Comparison of ENCODE assay signal across 8 cellular contexts in genomic region chr22:38505595-38506117, GRCh38. TPM values are rescaled to one million over a fixed set of nuclear protein-coding genes. Genes with fewer than 3 reads are reported as not detected.
DNase-seq lines count a peak whose midpoint lies in the region; ATAC-seq and TF ChIP-seq lines count a peak whose summit lies in the region.

No MANE protein-coding gene starts in this region.

- ATAC-seq in HG02610 (IDR thresholded peaks at IDR 0.05; ENCODE audit: unreplicated experiment): peak; percentile 20

- no peaks in the 10 kb centered on the region for H3K9me3 Mint-ChIP-seq in activated T-helper 2 cell treated with anti-CD3 and anti-CD28 coated beads, Interferon-gamma antibody, Interleukin-2, Interleukin-4, amounts not matched to agents 10 μg/mL and 5 μg/mL and 100 μg/mL, durations not matched to agents 14 hours and 24 hours and 36 hours
- H3K9me3 Mint-ChIP-seq in nephron progenitor cell: no peaks in the 10 kb centered on the region

- H3K36me3 Mint-ChIP-seq in activated T-helper 2 cell treated with anti-CD3 and anti-CD28 coated beads, Interferon-gamma antibody, Interleukin-2, Interleukin-4, amounts not matched to agents 10 μg/mL and 5 μg/mL and 100 μg/mL, durations not matched to agents 14 hours and 24 hours and 36 hours (ENCODE audit: low read depth): peaks cover 54% of the 10 kb centered on the region
- H3K36me3 Mint-ChIP-seq in nephron progenitor cell (ENCODE audit: low read depth): peaks cover 48% of the 10 kb centered on the region

- peak; percentile 23 to 53 for DNase-seq in NCI-H2081 (lab: John Stamatoyannopoulos, UW)
- no peak for DNase-seq in NCI-H2081 treated with DMSO at 0.1 percent for 48 hours (lab: John Stamatoyannopoulos, UW)
- DNase-seq in NCI-H2171 (lab: John Stamatoyannopoulos, UW): peak; percentile 38
- DNase-seq in activated T-helper 2 cell treated with anti-CD3 and anti-CD28 coated beads, Interferon-gamma antibody, Interleukin-2, Interleukin-4, amounts not matched to agents 10 μg/mL and 5 μg/mL and 100 μg/mL, durations not matched to agents 14 hours and 24 hours and 36 hours (ENCODE audit: low spot score): no peak
- peak; percentile 67 for DNase-seq in fibroblast of the aortic adventitia (ENCODE audit: low read depth)
- peak; percentile 67 for DNase-seq in nephron progenitor cell

- H3K27me3 Mint-ChIP-seq in activated T-helper 2 cell treated with anti-CD3 and anti-CD28 coated beads, Interferon-gamma antibody, Interleukin-2, Interleukin-4, amounts not matched to agents 10 μg/mL and 5 μg/mL and 100 μg/mL, durations not matched to agents 14 hours and 24 hours and 36 hours (ENCODE audit: low read depth): no peaks in the 10 kb centered on the region
- peaks cover 2% of the 10 kb centered on the region for H3K27me3 Mint-ChIP-seq in nephron progenitor cell (ENCODE audit: low read depth, poor library complexity)

- H3K4me3 ChIP-seq in fibroblast of the aortic adventitia (ENCODE audit: low read depth, low read length) (peak overlapping the region; percentile 89), stomach smooth muscle (ENCODE audit: low read length in 2 of 2) (peak overlapping the region; percentile 86 to 92)

- peak overlapping the region; percentile 99 to 100 for H3K9ac ChIP-seq in stomach smooth muscle (ENCODE audit: low read length in 2 of 2)

- peaks cover 0 to 9% of the 10 kb centered on the region in 2 donors for H3K36me3 ChIP-seq in stomach smooth muscle (ENCODE audit: control insufficient read depth in 2 of 2, insufficient read depth in 2 of 2, low read length in 2 of 2)

- no peaks in the 10 kb centered on the region for H3K27me3 ChIP-seq in stomach smooth muscle (ENCODE audit: control insufficient read depth in 1 of 2, insufficient read depth in 2 of 2, low read length in 2 of 2)

- H3K9me3 ChIP-seq in stomach smooth muscle (ENCODE audit: control insufficient read depth in 2 of 2, low read length in 2 of 2): no peaks in the 10 kb centered on the region

- peaks cover 17% of the 10 kb centered on the region for H3K4me1 ChIP-seq in stomach smooth muscle (ENCODE audit: control insufficient read depth, insufficient read depth, low read length)

- peaks cover 41% of the 10 kb centered on the region for H3K4me1 Mint-ChIP-seq in activated T-helper 2 cell treated with anti-CD3 and anti-CD28 coated beads, Interferon-gamma antibody, Interleukin-2, Interleukin-4, amounts not matched to agents 10 μg/mL and 5 μg/mL and 100 μg/mL, durations not matched to agents 14 hours and 24 hours and 36 hours (ENCODE audit: low read depth)
- H3K4me1 Mint-ChIP-seq in nephron progenitor cell: peaks cover 66% of the 10 kb centered on the region

- H3K27ac ChIP-seq in stomach smooth muscle (ENCODE audit: low read length): peak overlapping the region; percentile 99

- H3K27ac Mint-ChIP-seq in activated T-helper 2 cell treated with anti-CD3 and anti-CD28 coated beads, Interferon-gamma antibody, Interleukin-2, Interleukin-4, amounts not matched to agents 10 μg/mL and 5 μg/mL and 100 μg/mL, durations not matched to agents 14 hours and 24 hours and 36 hours: peak overlapping the region; percentile 100
- peak overlapping the region; percentile 100 for H3K27ac Mint-ChIP-seq in nephron progenitor cell

- peak overlapping the region; percentile 99 for H3K4me3 Mint-ChIP-seq in activated T-helper 2 cell treated with anti-CD3 and anti-CD28 coated beads, Interferon-gamma antibody, Interleukin-2, Interleukin-4, amounts not matched to agents 10 μg/mL and 5 μg/mL and 100 μg/mL, durations not matched to agents 14 hours and 24 hours and 36 hours (ENCODE audit: low read depth)
- H3K4me3 Mint-ChIP-seq in nephron progenitor cell: peak overlapping the region; percentile 99

- intact Hi-C loops in activated T-helper 2 cell treated with anti-CD3 and anti-CD28 coated beads, Interferon-gamma antibody, Interleukin-2, Interleukin-4, amounts not matched to agents 10 μg/mL and 5 μg/mL and 100 μg/mL, durations not matched to agents 14 hours and 24 hours and 36 hours (cut with micrococcal nuclease): loop anchor here (1.0 to 5.0 kb wide), 4 partner anchors 15 to 202 kb away; partner anchors contain the start of genes DMC1 and GTPBP1

- TF ChIP-seq CTCF in fibroblast of the aortic adventitia (IDR thresholded peaks at IDR 0.05; ENCODE audit: insufficient read depth, low read length) (no peak), nephron progenitor cell (IDR thresholded peaks at IDR 0.05) (no peak)

RNA-seq across cellular contexts. Expression of gene DDX17, which starts 0.5 kb away (rescaled TPM):
- total RNA-seq in activated T-helper 2 cell treated with anti-CD3 and anti-CD28 coated beads, Interferon-gamma antibody, Interleukin-2, Interleukin-4, amounts not matched to agents 10 μg/mL and 5 μg/mL and 100 μg/mL, durations not matched to agents 14 hours and 24 hours and 36 hours: 378 and 391 TPM in 2 replicates
- 322 and 701 TPM in 2 replicates for total RNA-seq in fibroblast of the aortic adventitia (ENCODE audit: low replicate concordance)

RNA-seq across cellular contexts. Expression of gene KDELR3, which starts 37.8 kb away (rescaled TPM):
- 2.2 and 3.7 TPM in 2 replicates for total RNA-seq in activated T-helper 2 cell treated with anti-CD3 and anti-CD28 coated beads, Interferon-gamma antibody, Interleukin-2, Interleukin-4, amounts not matched to agents 10 μg/mL and 5 μg/mL and 100 μg/mL, durations not matched to agents 14 hours and 24 hours and 36 hours
- 22.1 and 183 TPM in 2 replicates for total RNA-seq in fibroblast of the aortic adventitia (ENCODE audit: low replicate concordance)

RNA-seq across cellular contexts. Expression of gene KCNJ4, which starts 50.7 kb away (rescaled TPM):
- not detected in 2 replicates for total RNA-seq in activated T-helper 2 cell treated with anti-CD3 and anti-CD28 coated beads, Interferon-gamma antibody, Interleukin-2, Interleukin-4, amounts not matched to agents 10 μg/mL and 5 μg/mL and 100 μg/mL, durations not matched to agents 14 hours and 24 hours and 36 hours
- not detected in 2 replicates for total RNA-seq in fibroblast of the aortic adventitia (ENCODE audit: low replicate concordance)

Comparison
In these comparisons a context has a peak if more than half of its experiments do, and no peak if none do; other contexts are left out.
1. DNase-seq: peak in NCI-H2081 (2 of 2), NCI-H2171 (single experiment), fibroblast of the aortic adventitia (single experiment) and nephron progenitor cell (single experiment); none in NCI-H2081 treated with DMSO at 0.1 percent for 48 hours (single experiment) and activated T-helper 2 cell treated with anti-CD3 and anti-CD28 coated beads, Interferon-gamma antibody, Interleukin-2, Interleukin-4, amounts not matched to agents 10 μg/mL and 5 μg/mL and 100 μg/mL, durations not matched to agents 14 hours and 24 hours and 36 hours (single experiment).